In genomic region chr21:34579411-34579810, GRCh38 we compare ENCODE assay signal across 14 cellular contexts. TPM values are rescaled to one million over a fixed set of nuclear protein-coding genes. Genes with fewer than 3 reads are reported as not detected.
DNase-seq lines count a peak whose midpoint lies in the region; ATAC-seq and TF ChIP-seq lines count a peak whose summit lies in the region.
"Had no signal": no experiment of that assay in that cellular context is flagged by ENCODE, and none has a peak within 500 bp of the region (broad histone marks: within the 10 kb centered on the region; RNA-seq: fewer than 3 reads in every experiment).

No MANE protein-coding gene starts in this region.

- no peak overlapping the region for H3K27ac Mint-ChIP-seq in activated CD8-positive, alpha-beta T cell treated with anti-CD3 and anti-CD28 coated beads for 36 hours
- H3K27ac Mint-ChIP-seq in activated CD8-positive, alpha-beta T cell treated with anti-CD3 and anti-CD28 coated beads, Interleukin-2, amount 10 ng/mL, durations not matched to agents 7 days and 5 days = no peak overlapping the region
- H3K27ac Mint-ChIP-seq: T-helper 2 cell treated with Interferon-gamma antibody and Interleukin-4, amounts not matched to agents 5 μg/mL and 100 μg/mL, for 36 hours had no signal

- no peak overlapping the region for H3K9ac ChIP-seq in PC-3 (ENCODE audit: low read length)
- H3K9ac ChIP-seq in skeletal muscle tissue (ENCODE audit: low read depth in 1 of 3, low read length in 3 of 3) = no peak overlapping the region

- H3K36me3 Mint-ChIP-seq in activated CD8-positive, alpha-beta T cell treated with anti-CD3 and anti-CD28 coated beads for 36 hours (ENCODE audit: low read depth) = no peaks in the 10 kb centered on the region
- no peaks in the 10 kb centered on the region for H3K36me3 Mint-ChIP-seq in activated CD8-positive, alpha-beta T cell treated with anti-CD3 and anti-CD28 coated beads, Interleukin-2, amount 10 ng/mL, durations not matched to agents 7 days and 5 days (ENCODE audit: low read depth)

- H3K4me1 Mint-ChIP-seq in activated CD8-positive, alpha-beta T cell treated with anti-CD3 and anti-CD28 coated beads for 36 hours (ENCODE audit: low read depth) = peaks cover 15% of the 10 kb centered on the region
- peaks cover 16% of the 10 kb centered on the region for H3K4me1 Mint-ChIP-seq in activated CD8-positive, alpha-beta T cell treated with anti-CD3 and anti-CD28 coated beads, Interleukin-2, amount 10 ng/mL, durations not matched to agents 7 days and 5 days (ENCODE audit: low read depth)

- intact Hi-C loops in activated CD8-positive, alpha-beta T cell treated with anti-CD3 and anti-CD28 coated beads for 36 hours (cut with micrococcal nuclease) = no loop called here
- intact Hi-C loops in PC-3 (cut with micrococcal nuclease) (no loop called here), esophagus squamous epithelium (cut with DNase I) (no loop called here), uterus (cut with DNase I; ENCODE audit: low total_unique reads) (no loop called here)

- ATAC-seq in activated CD8-positive, alpha-beta T cell treated with anti-CD3 and anti-CD28 coated beads for 36 hours = peak; percentile 60
- no peak for ATAC-seq in activated CD8-positive, alpha-beta T cell treated with anti-CD3 and anti-CD28 coated beads, Interleukin-2, amount 10 ng/mL, durations not matched to agents 7 days and 5 days
- ATAC-seq in PC-3 = peak; percentile 70
- ATAC-seq: A549 had no signal

- no peak overlapping the region for H3K4me3 Mint-ChIP-seq in activated CD8-positive, alpha-beta T cell treated with anti-CD3 and anti-CD28 coated beads for 36 hours
- H3K4me3 Mint-ChIP-seq in activated CD8-positive, alpha-beta T cell treated with anti-CD3 and anti-CD28 coated beads, Interleukin-2, amount 10 ng/mL, durations not matched to agents 7 days and 5 days = no peak overlapping the region
- H3K4me3 Mint-ChIP-seq: central memory CD8-positive, alpha-beta T cell; T-helper 2 cell treated with Interferon-gamma antibody and Interleukin-4, amounts not matched to agents 5 μg/mL and 100 μg/mL, for 36 hours had no signal

- H4K20me1 ChIP-seq in PC-3 (ENCODE audit: low read length) = no peaks in the 10 kb centered on the region

- no peaks in the 10 kb centered on the region for H3K9me2 ChIP-seq in PC-3 (replicated peaks; ENCODE audit: low read length)

- CTCF ChIA-PET in activated CD8-positive, alpha-beta T cell treated with anti-CD3 and anti-CD28 coated beads for 36 hours (lab: Charles Lee) = no interaction called here
- CTCF ChIA-PET in activated CD8-positive, alpha-beta T cell treated with anti-CD3 and anti-CD28 coated beads, Interleukin-2, amount 10 ng/mL, durations not matched to agents 7 days and 5 days (lab: Charles Lee) = no interaction called here
- CTCF ChIA-PET in PC-3 (lab: Charles Lee) = no interaction called here

- TF ChIP-seq POLR2A in esophagus squamous epithelium (IDR thresholded peaks at IDR 0.05) = no peak
- no peak for TF ChIP-seq POLR2A in uterus (IDR thresholded peaks at IDR 0.05)
- no peak for TF ChIP-seq POLR2A in tibial nerve (IDR thresholded peaks at IDR 0.05)

- H3F3A ChIP-seq in PC-3 (ENCODE audit: low read length, unreplicated experiment) = no peaks in the 10 kb centered on the region

- no peaks in the 10 kb centered on the region for H3K36me3 ChIP-seq in PC-3 (ENCODE audit: low read depth, low read length)
- H3K36me3 ChIP-seq in esophagus squamous epithelium = no peaks in the 10 kb centered on the region
- no peaks in the 10 kb centered on the region for H3K36me3 ChIP-seq in skeletal muscle tissue (ENCODE audit: control insufficient read depth in 3 of 3, insufficient read depth in 3 of 3, low read length in 3 of 3)
- no peaks in the 10 kb centered on the region for H3K36me3 ChIP-seq in uterus
- H3K36me3 ChIP-seq in tibial nerve = no peaks in the 10 kb centered on the region

- no peak for DNase-seq in activated CD8-positive, alpha-beta T cell treated with anti-CD3 and anti-CD28 coated beads for 36 hours
- DNase-seq in activated CD8-positive, alpha-beta T cell treated with anti-CD3 and anti-CD28 coated beads, Interleukin-2, amount 10 ng/mL, durations not matched to agents 7 days and 5 days = no peak
- peak; percentile 71 for DNase-seq in PC-3
- DNase-seq in esophagus squamous epithelium (lab: John Stamatoyannopoulos, UW) = no peak
- DNase-seq in uterus = no peak
- no peak for DNase-seq in activated gamma-delta T cell treated with Interleukin-2 at 50 U/mL for 16 hours
- DNase-seq in tibial nerve (ENCODE audit: low spot score in 2 of 2) = no peak
- DNase-seq: glutamatergic neuron, midbrain, NCI-H2107 had no signal

- H3K27me3 ChIP-seq in PC-3 (ENCODE audit: low read length) (no peaks in the 10 kb centered on the region), esophagus squamous epithelium (no peaks in the 10 kb centered on the region), skeletal muscle tissue (ENCODE audit: control insufficient read depth in 3 of 3, insufficient read depth in 3 of 3, low read length in 3 of 3) (no peaks in the 10 kb centered on the region), uterus (no peaks in the 10 kb centered on the region), tibial nerve (no peaks in the 10 kb centered on the region)

- H3K9me3 Mint-ChIP-seq in activated CD8-positive, alpha-beta T cell treated with anti-CD3 and anti-CD28 coated beads for 36 hours = no peaks in the 10 kb centered on the region
- H3K9me3 Mint-ChIP-seq in activated CD8-positive, alpha-beta T cell treated with anti-CD3 and anti-CD28 coated beads, Interleukin-2, amount 10 ng/mL, durations not matched to agents 7 days and 5 days (ENCODE audit: insufficient read depth) = no peaks in the 10 kb centered on the region
- H3K9me3 Mint-ChIP-seq: central memory CD8-positive, alpha-beta T cell; T-helper 2 cell treated with Interferon-gamma antibody and Interleukin-4, amounts not matched to agents 5 μg/mL and 100 μg/mL, for 36 hours had no signal

- H2AFZ ChIP-seq in PC-3 (ENCODE audit: low read length) = no peak overlapping the region

- H3K27me3 Mint-ChIP-seq in activated CD8-positive, alpha-beta T cell treated with anti-CD3 and anti-CD28 coated beads for 36 hours = no peaks in the 10 kb centered on the region
- H3K27me3 Mint-ChIP-seq in activated CD8-positive, alpha-beta T cell treated with anti-CD3 and anti-CD28 coated beads, Interleukin-2, amount 10 ng/mL, durations not matched to agents 7 days and 5 days (ENCODE audit: low read depth) = no peaks in the 10 kb centered on the region
- H3K27me3 Mint-ChIP-seq: central memory CD8-positive, alpha-beta T cell had no signal

- WGBS in esophagus squamous epithelium, 2 donors = 67 to 80% methylated on average over 1 of the region's 1 CpG
- 87 to 91% methylated on average over 1 of the region's 1 CpG for WGBS in tibial nerve, 2 donors

- BruUV-seq in PC-3 (replicated peaks; lab: Mats Ljungman, UMichigan) = no TSS peak

- POLR2A ChIA-PET in activated CD8-positive, alpha-beta T cell treated with anti-CD3 and anti-CD28 coated beads for 36 hours (lab: Charles Lee) = no interaction called here
- POLR2A ChIA-PET in activated CD8-positive, alpha-beta T cell treated with anti-CD3 and anti-CD28 coated beads, Interleukin-2, amount 10 ng/mL, durations not matched to agents 7 days and 5 days (lab: Charles Lee) = interaction anchor here (0.7 kb wide), 1 partner anchor 340 kb away, joined by 3 read pairs; no protein-coding TSS in a partner anchor
- POLR2A ChIA-PET in PC-3 (lab: Charles Lee; ENCODE audit: unreplicated experiment) = no interaction called here

- H3K79me2 ChIP-seq in PC-3 (ENCODE audit: low read length) = no peaks in the 10 kb centered on the region

- H3K4me1 ChIP-seq in PC-3 (ENCODE audit: insufficient read depth, low read length) = peaks cover 9% of the 10 kb centered on the region
- H3K4me1 ChIP-seq in esophagus squamous epithelium = peaks cover 11 to 66% (median 42%) of the 10 kb centered on the region in 3 donors
- H3K4me1 ChIP-seq in skeletal muscle tissue (ENCODE audit: control insufficient read depth in 3 of 3, insufficient read depth in 3 of 3, low read length in 3 of 3) = peaks cover 31 to 62% (median 51%) of the 10 kb centered on the region in 3 donors
- no peaks in the 10 kb centered on the region for H3K4me1 ChIP-seq in uterus
- H3K4me1 ChIP-seq in tibial nerve = peaks cover 0 to 40% (median 4%) of the 10 kb centered on the region in 4 donors
- H3K4me1 ChIP-seq: A549 had no signal

- no peak for TF ChIP-seq CTCF in activated CD8-positive, alpha-beta T cell treated with anti-CD3 and anti-CD28 coated beads for 36 hours (IDR thresholded peaks at IDR 0.05)
- TF ChIP-seq CTCF in PC-3 (conservative IDR thresholded peaks at IDR 0.05; ENCODE audit: low read depth, low read length) (no peak), esophagus squamous epithelium (IDR thresholded peaks at IDR 0.05) (no peak), uterus (IDR thresholded peaks at IDR 0.05) (no peak), tibial nerve (IDR thresholded peaks at IDR 0.05) (no peak)

- TF ChIP-seq EP300 in tibial nerve (IDR thresholded peaks at IDR 0.05) = no peak

- peak overlapping the region; percentile 40 for H3K27ac ChIP-seq in PC-3 (ENCODE audit: low read length)
- peak overlapping the region; percentile 64 to 79 (median 74) for H3K27ac ChIP-seq in esophagus squamous epithelium
- H3K27ac ChIP-seq in skeletal muscle tissue (ENCODE audit: low read depth, low read length) = peak overlapping the region; percentile 57
- H3K27ac ChIP-seq in uterus = no peak overlapping the region
- no peak overlapping the region for H3K27ac ChIP-seq in tibial nerve
- H3K27ac ChIP-seq: A549 had no signal

- no peaks in the 10 kb centered on the region for H3K9me3 ChIP-seq in PC-3 (ENCODE audit: low read length)
- H3K9me3 ChIP-seq in esophagus squamous epithelium = no peaks in the 10 kb centered on the region
- H3K9me3 ChIP-seq in skeletal muscle tissue (ENCODE audit: control insufficient read depth in 3 of 3, low read length in 3 of 3) = no peaks in the 10 kb centered on the region
- no peaks in the 10 kb centered on the region for H3K9me3 ChIP-seq in uterus
- no peaks in the 10 kb centered on the region for H3K9me3 ChIP-seq in tibial nerve
- H3K9me3 ChIP-seq: A549 had no signal

- no peak overlapping the region for H3K4me3 ChIP-seq in PC-3 (ENCODE audit: low read length)
- no peak overlapping the region for H3K4me3 ChIP-seq in esophagus squamous epithelium
- no peak overlapping the region for H3K4me3 ChIP-seq in skeletal muscle tissue (ENCODE audit: low read length in 3 of 3)
- H3K4me3 ChIP-seq in uterus = no peak overlapping the region
- no peak overlapping the region for H3K4me3 ChIP-seq in tibial nerve
- H3K4me3 ChIP-seq: A549 had no signal

- H3K4me2 ChIP-seq in PC-3 (ENCODE audit: low read length) = no peak overlapping the region
- H3K4me2 ChIP-seq: A549 had no signal

RNA-seq across cellular contexts. Expression of gene RCAN1, which starts 35.5 kb away (rescaled TPM):
- 1 to 10 TPM; 6.1 to 7.8 TPM for total RNA-seq in activated CD8-positive, alpha-beta T cell treated with anti-CD3 and anti-CD28 coated beads for 36 hours
- 1 to 10 TPM; 7.8 to 8.1 TPM for total RNA-seq in activated CD8-positive, alpha-beta T cell treated with anti-CD3 and anti-CD28 coated beads, Interleukin-2, amount 10 ng/mL, durations not matched to agents 7 days and 5 days
- total RNA-seq in PC-3 (2014; rRNA removed) (24.2 and 26.2 TPM in 2 replicates), esophagus squamous epithelium (10 to 100 TPM; 12.4 to 21.0 (median 17.0) TPM), skeletal muscle tissue (33.4 TPM), uterus (10 to 100 TPM; 12.4 to 22.5 (median 16.5) TPM), tibial nerve (10 to 100 TPM; 51.8 to 71.2 (median 66.7) TPM)

Comparison
In these comparisons a context has a peak if more than half of its experiments do, and no peak if none do; other contexts are left out.
1. H3K27ac ChIP-seq: peak in PC-3 (single experiment), esophagus squamous epithelium (4 of 4) and skeletal muscle tissue (single experiment); none in uterus (0 of 2) and tibial nerve (0 of 4).